Comparison of ENCODE assay signal across 17 cellular contexts in the genomic region with DNA sequence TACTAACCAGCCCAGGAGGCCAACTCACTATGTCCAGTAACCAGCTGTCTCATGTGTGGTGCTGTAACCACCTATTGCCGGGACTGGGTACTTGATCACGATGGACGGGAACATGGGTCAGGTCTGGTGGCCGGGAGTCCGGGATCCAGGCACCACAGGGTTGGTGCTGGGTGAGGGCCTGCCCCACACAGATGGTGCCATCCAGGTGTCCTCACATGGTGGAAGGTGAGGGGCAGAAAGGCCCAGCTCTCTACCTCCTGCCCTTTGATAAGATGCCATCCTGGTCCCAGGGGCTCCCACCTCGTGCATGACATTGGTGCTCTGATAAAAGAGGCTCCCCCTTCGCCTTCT.
A peak's percentile ranks its signal among the peaks of the same experiment; 100 is the strongest.
DNase-seq lines count a peak whose midpoint lies in the region; ATAC-seq and TF ChIP-seq lines count a peak whose summit lies in the region.
"Had no signal": no experiment of that assay in that cellular context is flagged by ENCODE, and none has a peak within 500 bp of the region (broad histone marks: within the 10 kb centered on the region; RNA-seq: fewer than 3 reads in every experiment).

No MANE protein-coding gene starts in this region.

- H3K4me1 ChIP-seq in heart right ventricle (no peaks in the 10 kb centered on the region), aorta (ENCODE audit: control insufficient read depth in 1 of 2, insufficient read depth in 2 of 2, low read length in 2 of 2) (no peaks in the 10 kb centered on the region)
- H3K4me1 ChIP-seq: BLaER1 treated with 17β-estradiol and CSF1 and Interleukin-3, amounts not matched to agents 10 nM and 100 nM had no signal

- peaks cover 0 to 33% (median 11%) of the 10 kb centered on the region in 7 donors for H3K27me3 ChIP-seq in heart right ventricle
- H3K27me3 ChIP-seq in aorta (ENCODE audit: control insufficient read depth in 1 of 2, insufficient read depth in 2 of 2, low read length in 1 of 2) = no peaks in the 10 kb centered on the region
- H3K27me3 ChIP-seq: BLaER1 treated with 17β-estradiol and CSF1 and Interleukin-3, amounts not matched to agents 10 nM and 100 nM had no signal

- WGBS in heart right ventricle, 2 donors = 89 to 91% methylated on average over 7 of the region's 7 CpGs
- 92 to 93% methylated on average over 7 of the region's 7 CpGs for WGBS in aorta, 2 donors

- intact Hi-C loops in cardiac septum (cut with DNase I) = no loop called here
- intact Hi-C loops in heart right ventricle (cut with DNase I) = no loop called here
- intact Hi-C loops in posterior vena cava (cut with DNase I) = no loop called here
- intact Hi-C loops in aorta (cut with DNase I) = no loop called here

- H3K27ac ChIP-seq in heart right ventricle (no peak overlapping the region), aorta (ENCODE audit: low read depth in 1 of 2, low read length in 2 of 2) (no peak overlapping the region)
- H3K27ac ChIP-seq: BLaER1 treated with 17β-estradiol and CSF1 and Interleukin-3, amounts not matched to agents 10 nM and 100 nM; RWPE1 had no signal

- H3K4me3 ChIP-seq in heart right ventricle = no peak overlapping the region
- H3K4me3 ChIP-seq in aorta (ENCODE audit: low read length in 2 of 2) = no peak overlapping the region
- H3K4me3 ChIP-seq: BLaER1 treated with 17β-estradiol and CSF1 and Interleukin-3, amounts not matched to agents 10 nM and 100 nM had no signal

- DNase-seq in cardiac septum (ENCODE audit: low spot score) (peak; percentile 56), heart right ventricle (no peak), left lobe of liver (ENCODE audit: low spot score) (peak; percentile 34), posterior vena cava (ENCODE audit: low spot score) (peak; percentile 70), aorta (peak; percentile 37 to 46), DMS79 (lab: John Stamatoyannopoulos, UW) (no peak), Ammon's horn (ENCODE audit: low spot score) (no peak)
- DNase-seq: NCI-H1048, NCI-H1436, NCI-H1930, NCI-H226, NCI-H524, NCI-H82, PC-3 had no signal

- no peak for ATAC-seq in heart right ventricle
- ATAC-seq in left lobe of liver = no peak
- no peak for ATAC-seq in aorta (ENCODE audit: low FRiP score)
- no peak for ATAC-seq in HG02973 (IDR thresholded peaks at IDR 0.05; ENCODE audit: unreplicated experiment)
- ATAC-seq: PC-3 had no signal

- H3K9me3 ChIP-seq in heart right ventricle (no peaks in the 10 kb centered on the region), aorta (ENCODE audit: control insufficient read depth, low read length) (no peaks in the 10 kb centered on the region)
- H3K9me3 ChIP-seq: BLaER1 treated with 17β-estradiol and CSF1 and Interleukin-3, amounts not matched to agents 10 nM and 100 nM had no signal

- H3K36me3 ChIP-seq in heart right ventricle (no peaks in the 10 kb centered on the region), aorta (ENCODE audit: control insufficient read depth in 1 of 2, insufficient read depth in 2 of 2, low read length in 1 of 2) (no peaks in the 10 kb centered on the region)
- H3K36me3 ChIP-seq: BLaER1 treated with 17β-estradiol and CSF1 and Interleukin-3, amounts not matched to agents 10 nM and 100 nM had no signal

- no peak for TF ChIP-seq CTCF in heart right ventricle (IDR thresholded peaks at IDR 0.05)

Comparison
In these comparisons a context has a peak if more than half of its experiments do, and no peak if none do; other contexts are left out.
1. DNase-seq: peak in cardiac septum (single experiment), left lobe of liver (single experiment), posterior vena cava (single experiment) and aorta (2 of 2); none in heart right ventricle (0 of 2), DMS79 (single experiment) and Ammon's horn (single experiment).